25 cellular contexts compared by ENCODE assay signal in genomic region chr4:186169942-186170802, GRCh38. TPM values are rescaled to one million over a fixed set of nuclear protein-coding genes. Genes with fewer than 3 reads are reported as not detected.
A peak's percentile ranks its signal among the peaks of the same experiment; 100 is the strongest.
DNase-seq lines count a peak whose midpoint lies in the region; ATAC-seq, FAIRE-seq and TF ChIP-seq lines count a peak whose summit lies in the region.
"Had no signal": no experiment of that assay in that cellular context is flagged by ENCODE, and none has a peak within 500 bp of the region (broad histone marks: within the 10 kb centered on the region; RNA-seq: fewer than 3 reads in every experiment).

No MANE protein-coding gene starts in this region.

- peaks cover 0 to 17% (median 12%) of the 10 kb centered on the region in 10 experiments; a peak in 12 of 20 replicates for H3K4me1 ChIP-seq in BLaER1 treated with 17β-estradiol and CSF1 and Interleukin-3, amounts not matched to agents 10 nM and 100 nM
- H3K4me1 ChIP-seq in K562 (replicated peaks in 1 of 2; ENCODE audit: control insufficient read depth in 2 of 2, insufficient read depth in 2 of 2, low read length in 2 of 2) (peaks cover 0 to 2% of the 10 kb centered on the region in 2 experiments; a peak in 2 of 5 replicates), mucosa of descending colon (ENCODE audit: low read depth) (no peaks in the 10 kb centered on the region), suprapubic skin (no peaks in the 10 kb centered on the region), esophagus squamous epithelium (no peaks in the 10 kb centered on the region)
- H3K4me1 ChIP-seq: adrenal gland, lower lobe of right lung had no signal

- no peaks in the 10 kb centered on the region for H3K79me2 ChIP-seq in K562 (ENCODE audit: control insufficient read depth, insufficient read depth, low read length)

- DNase-seq in K562 (ENCODE audit: extremely low read depth in 1 of 4, low spot score in 3 of 4) (peak in 1 of 4 experiments; percentile 16), mucosa of descending colon (no peak), suprapubic skin (ENCODE audit: low spot score in 2 of 2) (no peak), kidney tubule cell (ENCODE audit: low spot score) (no peak), esophagus squamous epithelium (lab: John Stamatoyannopoulos, UW) (no peak), SIG-M5 treated with dmso at 0.1 percent for 504 hours (lab: John Stamatoyannopoulos, UW; ENCODE audit: unreplicated experiment) (no peak)
- DNase-seq: activated gamma-delta T cell, adrenal gland, COR-L47, immature natural killer cell, lower lobe of right lung, NCI-H1092, NCI-H2107, NCI-H524, occipital lobe, right cardiac atrium, RPMI8226, SW 1271 had no signal

- no peaks in the 10 kb centered on the region for H3K9me1 ChIP-seq in K562 (ENCODE audit: control insufficient read depth, insufficient read depth, low read length)

- no peaks in the 10 kb centered on the region for H4K20me1 ChIP-seq in BLaER1 treated with 17β-estradiol and CSF1 and Interleukin-3, amounts not matched to agents 10 nM and 100 nM
- H4K20me1 ChIP-seq in K562 (replicated peaks; ENCODE audit: control insufficient read depth, insufficient read depth, low read length): no peaks in the 10 kb centered on the region

- POLR2A ChIA-PET in K562 (lab: Yijun Ruan, JAX): interaction anchor here (0.6 kb wide), 2 partner anchors 912 to 1151 kb away, joined by 3 read pairs; no protein-coding TSS in a partner anchor

- intact Hi-C loops in K562 (cut with micrococcal nuclease) (no loop called here), mucosa of descending colon (cut with DNase I, micrococcal nuclease) (no loop called here), esophagus squamous epithelium (cut with DNase I) (no loop called here)

- TF ChIP-seq RAD21 in K562 (CRISPR knock-in tag; conservative IDR thresholded peaks at IDR 0.05 in 1 of 2, IDR thresholded peaks at IDR 0.05 in 1 of 2): no peak

- peak; percentile 51 for ATAC-seq in GM21360 (IDR thresholded peaks at IDR 0.05; ENCODE audit: unreplicated experiment)
- ATAC-seq in K562: peak; percentile 88
- peak; percentile 28 for ATAC-seq in mucosa of descending colon

- TF ChIP-seq POLR2A in K562 (conservative IDR thresholded peaks at IDR 0.05) (no peak), suprapubic skin (IDR thresholded peaks at IDR 0.05) (no peak), esophagus squamous epithelium (IDR thresholded peaks at IDR 0.05) (no peak)

- TF ChIP-seq EP300 in K562 (IDR thresholded peaks at IDR 0.05; ENCODE audit: low read length) (no peak), suprapubic skin (IDR thresholded peaks at IDR 0.05) (no peak)

- no peaks in the 10 kb centered on the region for H3K36me3 ChIP-seq in BLaER1 treated with 17β-estradiol and CSF1 and Interleukin-3, amounts not matched to agents 10 nM and 100 nM
- H3K36me3 ChIP-seq in K562 (ENCODE audit: control insufficient read depth, insufficient read depth, low read length) (no peaks in the 10 kb centered on the region), mucosa of descending colon (ENCODE audit: low read depth) (no peaks in the 10 kb centered on the region), suprapubic skin (no peaks in the 10 kb centered on the region), esophagus squamous epithelium (peaks cover 0 to 5% (median 0%) of the 10 kb centered on the region in 3 donors)
- H3K36me3 ChIP-seq: adrenal gland, cardiac muscle cell, thoracic aorta had no signal

- H3K4me3 ChIP-seq in BLaER1 treated with 17β-estradiol and CSF1 and Interleukin-3, amounts not matched to agents 10 nM and 100 nM: no peak overlapping the region
- H3K4me3 ChIP-seq in K562: no peak overlapping the region
- H3K4me3 ChIP-seq in mucosa of descending colon: no peak overlapping the region
- H3K4me3 ChIP-seq in suprapubic skin: no peak overlapping the region
- H3K4me3 ChIP-seq in esophagus squamous epithelium: no peak overlapping the region
- H3K4me3 ChIP-seq: adrenal gland, cardiac muscle cell, lower lobe of right lung, thoracic aorta had no signal

- TF ChIP-seq CTCF in K562 (IDR thresholded peaks at IDR 0.05 in 2 of 3, conservative IDR thresholded peaks at IDR 0.05 in 1 of 3; ENCODE audit: insufficient read depth in 2 of 3, low read depth in 1 of 3, low read length in 3 of 3): peak in 2 of 3 experiments; percentile 8 to 19; a peak in 1 of 6 replicates
- no peak for TF ChIP-seq CTCF in mucosa of descending colon (IDR thresholded peaks at IDR 0.05)
- TF ChIP-seq CTCF in suprapubic skin (IDR thresholded peaks at IDR 0.05): no peak
- TF ChIP-seq CTCF in esophagus squamous epithelium (IDR thresholded peaks at IDR 0.05): no peak

- H3K4me2 ChIP-seq in BLaER1 treated with 17β-estradiol and CSF1 and Interleukin-3, amounts not matched to agents 10 nM and 100 nM: peak overlapping the region in 8 of 11 experiments; percentile 27 to 78 (median 70); a peak in 15 of 22 replicates
- H3K4me2 ChIP-seq in K562 (ENCODE audit: insufficient read depth, low read length): no peak overlapping the region

- 0% methylated on average over 12 of the region's 16 CpGs for WGBS in K562 (ENCODE audit: insufficient coverage, low coverage, missing lambda C conversion rate)
- WGBS in suprapubic skin: 87% methylated on average over 10 of the region's 16 CpGs
- WGBS in esophagus squamous epithelium, 2 donors: 89 to 100% methylated on average over 3 to 7 of the region's 16 CpGs

- H2AFZ ChIP-seq in K562 (ENCODE audit: low read depth, low read length): no peak overlapping the region

- no peak overlapping the region for H3K27ac ChIP-seq in BLaER1 treated with 17β-estradiol and CSF1 and Interleukin-3, amounts not matched to agents 10 nM and 100 nM
- H3K27ac ChIP-seq in K562 (ENCODE audit: extremely low read depth, low read depth, low read length) (no peak overlapping the region), suprapubic skin (no peak overlapping the region), esophagus squamous epithelium (no peak overlapping the region)
- H3K27ac ChIP-seq: adrenal gland, cardiac muscle cell, lower lobe of right lung, thoracic aorta had no signal

- H3K9me3 ChIP-seq in BLaER1 treated with 17β-estradiol and CSF1 and Interleukin-3, amounts not matched to agents 10 nM and 100 nM (replicated peaks in 1 of 11): 0 out of 22 replicates have a peak, but pooled peaks cover 0 to 4% (median 0%) of the 10 kb centered on the region in 11 experiments
- H3K9me3 ChIP-seq in K562 (replicated peaks; ENCODE audit: control insufficient read depth, insufficient read depth, low read depth, low read length) (no peaks in the 10 kb centered on the region), mucosa of descending colon (no peaks in the 10 kb centered on the region), suprapubic skin (no peaks in the 10 kb centered on the region), esophagus squamous epithelium (no peaks in the 10 kb centered on the region)
- H3K9me3 ChIP-seq: adrenal gland, lower lobe of right lung, thoracic aorta had no signal

- FAIRE-seq in K562 (lab: Jason Lieb, UNC): no peak
- FAIRE-seq: TTC549 had no signal

- BruUV-seq in K562 (replicated peaks; lab: Mats Ljungman, UMichigan): no TSS peak

- no peaks in the 10 kb centered on the region for H3K27me3 ChIP-seq in BLaER1 treated with 17β-estradiol and CSF1 and Interleukin-3, amounts not matched to agents 10 nM and 100 nM
- H3K27me3 ChIP-seq in K562 (ENCODE audit: control insufficient read depth in 2 of 2, insufficient read depth in 2 of 2, low read length in 2 of 2) (peaks cover 34 to 60% of the 10 kb centered on the region in 2 experiments), suprapubic skin (no peaks in the 10 kb centered on the region), esophagus squamous epithelium (no peaks in the 10 kb centered on the region)
- H3K27me3 ChIP-seq: adrenal gland, cardiac muscle cell had no signal

- H3K9ac ChIP-seq in BLaER1 treated with 17β-estradiol and CSF1 and Interleukin-3, amounts not matched to agents 10 nM and 100 nM: peak overlapping the region in 1 of 11 experiments; percentile 20; a peak in 1 of 22 replicates
- H3K9ac ChIP-seq in K562 (ENCODE audit: insufficient read depth in 1 of 2, low read depth in 2 of 2, low read length in 2 of 2): no peak overlapping the region

- in situ Hi-C loops in K562 (cut with MboI): no loop called here

- CTCF ChIA-PET in K562 (lab: Yijun Ruan, JAX; ENCODE audit: low intra/inter-chr PET ratio): no interaction called here

RNA-seq across cellular contexts. Expression of gene CYP4V2, which starts 21.2 kb away (rescaled TPM):
- total RNA-seq in K562 (2011; cell fraction: chromatin; rRNA removed; ENCODE audit: low replicate concordance): 2.2 and 4.2 TPM in 2 replicates
- 2.5 and 3.0 TPM in 2 replicates for total RNA-seq in K562 (2011; cell fraction: nucleolus; rRNA removed)
- 3.0 and 5.1 TPM in 2 replicates for total RNA-seq in K562 (2011; cell fraction: nucleoplasm; rRNA removed)
- 3.3 and 4.5 TPM in 2 replicates for total RNA-seq in K562 (2014; rRNA removed)
- total RNA-seq in K562 (2014; rRNA removed; fragmentation: Illumina TruSeq; extraction: Trizol): 4.8 and 5.4 TPM in 2 replicates
- 7.2 and 8.3 TPM in 2 replicates for total RNA-seq in K562 (2015; rRNA removed; fragmentation: Illumina TruSeq; extraction: Trizol)
- total RNA-seq in K562 (2021): 3.6 and 4.5 TPM in 2 replicates
- 0.64 and 2.6 TPM in 2 replicates for polyA plus RNA-seq in K562 (2011; rRNA removed)
- 1.0 and 1.8 TPM in 2 replicates for polyA plus RNA-seq in K562 (2011; cell fraction: cytosol; rRNA removed)
- 1.1 and 2.9 TPM in 2 replicates for polyA plus RNA-seq in K562 (2011; cell fraction: nucleus; rRNA removed)
- polyA plus RNA-seq in K562 (2012): 4.3 and 12.5 TPM in 2 replicates
- 3.3 and 3.9 TPM in 2 replicates for polyA plus RNA-seq in K562 (2014; fragmentation: Illumina TruSeq; extraction: Trizol)
- polyA plus RNA-seq in K562 (2014; fragmentation: Nextera tagmentation; extraction: Ambion mirVana): 1 to 10 TPM; 1.1 TPM
- polyA plus RNA-seq in K562 (2014; rRNA removed): 5.2 and 5.3 TPM in 2 replicates
- 1.7 and 2.2 TPM in 2 replicates for polyA minus RNA-seq in K562 (2011; rRNA and poly(A)+ RNA removed)
- 1.4 TPM in 1 of 2 replicates, not detected in the other for polyA minus RNA-seq in K562 (2011; cell fraction: cytosol; rRNA and poly(A)+ RNA removed)
- 2.1 and 3.5 TPM in 2 replicates for polyA minus RNA-seq in K562 (2011; cell fraction: nucleus; rRNA and poly(A)+ RNA removed)
- 10 to 100 TPM; 38.4 to 50.8 (median 49.2) TPM for total RNA-seq in mucosa of descending colon
- total RNA-seq in suprapubic skin: 10 to 100 TPM in 1 of 4 donors, 1 to 10 TPM in 3; 7.0 to 12.1 (median 7.9) TPM
- total RNA-seq in esophagus squamous epithelium: 10 to 100 TPM in 1 of 4 donors, 1 to 10 TPM in 3; 1.4 to 18.1 (median 7.0) TPM

RNA-seq across cellular contexts. Expression of gene KLKB1, which starts 57.1 kb away (rescaled TPM):
- total RNA-seq in K562 (2011; cell fraction: chromatin; rRNA removed; ENCODE audit: low replicate concordance): not detected in 2 replicates
- not detected in 2 replicates for total RNA-seq in K562 (2011; cell fraction: nucleolus; rRNA removed)
- not detected in 2 replicates for total RNA-seq in K562 (2011; cell fraction: nucleoplasm; rRNA removed)
- total RNA-seq in K562 (2014; rRNA removed) (0.27 TPM in 1 of 2 replicates, not detected in the other), K562 (2014; rRNA removed; fragmentation: Illumina TruSeq; extraction: Trizol) (not detected in 2 replicates), K562 (2015; rRNA removed; fragmentation: Illumina TruSeq; extraction: Trizol) (not detected in 2 replicates), K562 (2021) (not detected in 2 replicates), mucosa of descending colon (1 to 10 TPM; 1.1 to 2.4 (median 1.5) TPM), suprapubic skin (not detected), esophagus squamous epithelium (1 to 10 TPM in 1 of 4 donors, under 1 TPM in 1, not detected in 2; 0.57 to 2.0 TPM)
- polyA plus RNA-seq in K562 (2011; rRNA removed) (not detected in 2 replicates), K562 (2014; fragmentation: Illumina TruSeq; extraction: Trizol) (not detected in 2 replicates), K562 (2014; fragmentation: Nextera tagmentation; extraction: Ambion mirVana) (not detected), K562 (2014; rRNA removed) (not detected in 2 replicates)
- polyA plus RNA-seq in K562 (2011; cell fraction: cytosol; rRNA removed): not detected in 2 replicates
- polyA plus RNA-seq in K562 (2011; cell fraction: nucleus; rRNA removed): not detected in 2 replicates
- polyA plus RNA-seq in K562 (2012): not detected in 2 replicates
- not detected in 2 replicates for polyA minus RNA-seq in K562 (2011; rRNA and poly(A)+ RNA removed)
- polyA minus RNA-seq in K562 (2011; cell fraction: cytosol; rRNA and poly(A)+ RNA removed): not detected in 2 replicates
- not detected in 2 replicates for polyA minus RNA-seq in K562 (2011; cell fraction: nucleus; rRNA and poly(A)+ RNA removed)
- total RNA-seq: HT-29, LHCN-M2 had no signal
- polyA plus RNA-seq: cardiac muscle cell, immature natural killer cell had no signal

Comparison
In these comparisons a context has a peak if more than half of its experiments do, and no peak if none do; other contexts are left out.
1. ATAC-seq: peak in every context shown above with its lines; median percentile 88 in K562; 51 in GM21360; 28 in mucosa of descending colon.
2. CTCF ChIP-seq: peak in K562 (2 of 3); none in mucosa of descending colon (single experiment), suprapubic skin (0 of 2) and esophagus squamous epithelium (0 of 6).